11 cellular contexts compared by ENCODE assay signal in the genomic region with DNA sequence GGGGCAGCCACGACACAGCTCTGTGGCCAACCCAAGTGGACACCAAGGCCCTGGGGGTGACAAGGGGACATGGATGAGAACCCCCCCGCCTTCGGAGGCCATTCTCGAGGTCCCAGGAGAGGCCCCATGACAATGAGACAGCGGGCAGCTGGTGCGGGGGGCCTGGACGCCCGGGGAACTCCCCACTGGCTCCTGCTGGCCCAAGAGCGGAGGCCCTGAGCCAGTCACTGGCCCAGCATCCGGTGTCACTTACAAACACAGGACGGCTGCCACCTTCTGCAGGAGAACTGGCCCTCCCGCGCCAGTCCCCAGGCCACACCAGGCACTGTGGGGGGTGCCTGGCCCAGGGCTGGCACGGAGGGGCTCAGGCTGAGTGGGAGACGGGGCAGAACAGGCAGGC. TPM values are rescaled to one million over a fixed set of nuclear protein-coding genes. Genes with fewer than 3 reads are reported as not detected.
DNase-seq lines count a peak whose midpoint lies in the region; ATAC-seq and TF ChIP-seq lines count a peak whose summit lies in the region.
"Had no signal": no experiment of that assay in that cellular context is flagged by ENCODE, and none has a peak within 500 bp of the region (broad histone marks: within the 10 kb centered on the region; RNA-seq: fewer than 3 reads in every experiment).

No MANE protein-coding gene starts in this region.

- TF ChIP-seq CTCF in H9 (conservative IDR thresholded peaks at IDR 0.05) (no peak), mammary epithelial cell (conservative IDR thresholded peaks at IDR 0.05 in 1 of 2, IDR thresholded peaks at IDR 0.05 in 1 of 2; ENCODE audit: extremely low read depth in 1 of 2, insufficient read depth in 1 of 2, low read depth in 1 of 2, low read length in 2 of 2) (no peak), smooth muscle cell (IDR thresholded peaks at IDR 0.05; ENCODE audit: borderline replicate concordance, insufficient read depth, poor library complexity, severe bottlenecking) (no peak)

- H4K8ac ChIP-seq in H9 (replicated peaks; ENCODE audit: insufficient read length, low read depth, low read length) = no peak overlapping the region

- H3K18ac ChIP-seq in H9 (ENCODE audit: insufficient read length, low read depth, low read length) = no peak overlapping the region

- DNase-seq in H9 (no peak), mammary epithelial cell (no peak), smooth muscle cell (lab: John Stamatoyannopoulos, UW; ENCODE audit: unreplicated experiment) (no peak), SKM-1 (lab: John Stamatoyannopoulos, UW; ENCODE audit: unreplicated experiment) (no peak), DMS 273 treated with DMSO at 0.1 percent for 48 hours (lab: John Stamatoyannopoulos, UW) (no peak), HAP-1 (ENCODE audit: low spot score in 2 of 2) (no peak)
- DNase-seq: activated naive CD4-positive, alpha-beta T cell treated with anti-CD3 and anti-CD28 coated beads for 36 hours; naive B cell; stimulated activated CD4-positive, alpha-beta T cell treated with anti-CD3 and anti-CD28 coated beads, Interleukin-15, amount 100 ng/mL, for 24 hours had no signal

- peak overlapping the region; percentile 52 to 72 (median 71) for H3K4me3 ChIP-seq in mammary epithelial cell (replicated peaks in 1 of 3; ENCODE audit: insufficient read depth in 1 of 3, low read depth in 2 of 3, low read length in 3 of 3)
- H3K4me3 ChIP-seq in mesodermal cell (ENCODE audit: extremely low read depth, insufficient read depth, low read length, poor library complexity, severe bottlenecking) = no peak overlapping the region
- H3K4me3 ChIP-seq in smooth muscle cell = no peak overlapping the region
- no peak overlapping the region for H3K4me3 ChIP-seq in HAP-1

- H2BK120ac ChIP-seq in H9 (ENCODE audit: low read depth, low read length, poor library complexity, severe bottlenecking) = no peak overlapping the region

- H3K79me2 ChIP-seq in H9 (ENCODE audit: insufficient read depth, low read length) (peaks cover 25% of the 10 kb centered on the region; the same call in 1 of the 2 replicates), mammary epithelial cell (ENCODE audit: insufficient read depth, low read length) (peaks cover 83% of the 10 kb centered on the region), smooth muscle cell (ENCODE audit: low read depth) (peaks cover 68% of the 10 kb centered on the region)

- intact Hi-C loops in mammary epithelial cell (cut with micrococcal nuclease) = loop anchor here (2.0 kb wide), 1 partner anchor 165 kb away; no protein-coding TSS in a partner anchor

- no TSS peak for BruUV-seq in mammary epithelial cell (replicated peaks; lab: Mats Ljungman, UMichigan)

- WGBS in H9 (ENCODE audit: extremely low coverage, insufficient read length, low lambda C conversion rate) = no CpG with 5 or more reads among the region's 15 CpGs
- WGBS in mammary epithelial cell (ENCODE audit: low coverage, missing lambda C conversion rate) = 30% methylated on average over 12 of the region's 15 CpGs
- 96 to 97% methylated on average over 12 to 15 of the region's 15 CpGs for WGBS in mesodermal cell (ENCODE audit: insufficient coverage in 2 of 2), 2 experiments
- 96% methylated on average over 15 of the region's 15 CpGs for WGBS in smooth muscle cell (ENCODE audit: low lambda C conversion rate)

- no peak overlapping the region for H2BK15ac ChIP-seq in H9 (ENCODE audit: low read depth, low read length)

- no peak overlapping the region for H3K27ac ChIP-seq in H9 (ENCODE audit: insufficient read length, low read depth, low read length)
- H3K27ac ChIP-seq in mammary epithelial cell (ENCODE audit: insufficient read depth, low read depth, low read length) = peak overlapping the region; percentile 90
- H3K27ac ChIP-seq in mesodermal cell (ENCODE audit: low read depth, low read length, severe bottlenecking) = peak overlapping the region; percentile 23
- peak overlapping the region; percentile 100 for H3K27ac ChIP-seq in smooth muscle cell (ENCODE audit: low read depth)

- H2BK12ac ChIP-seq in H9 (ENCODE audit: insufficient read length, low read depth, low read length) = no peak overlapping the region

- no peak overlapping the region for H2AK5ac ChIP-seq in H9 (ENCODE audit: insufficient read length, low read length)

- H4K5ac ChIP-seq in H9 (ENCODE audit: insufficient read length, low read depth, low read length) = no peak overlapping the region

- no peak overlapping the region for H3K23ac ChIP-seq in H9 (ENCODE audit: insufficient read length, low read depth, low read length)

- H3K4ac ChIP-seq in H9 (ENCODE audit: low read depth, low read length) = no peak overlapping the region

- peaks cover 37% of the 10 kb centered on the region for H3F3A ChIP-seq in smooth muscle cell (ENCODE audit: low read depth)

- H3K4me2 ChIP-seq in H9 (ENCODE audit: insufficient read depth, insufficient read length, low read length) = no peak overlapping the region
- peak overlapping the region; percentile 94 for H3K4me2 ChIP-seq in mammary epithelial cell (ENCODE audit: insufficient read depth, low read depth, low read length)
- no peak overlapping the region for H3K4me2 ChIP-seq in smooth muscle cell

- H3K9ac ChIP-seq in H9 (ENCODE audit: extremely low read depth, insufficient read length, low read length) (no peak overlapping the region), mammary epithelial cell (ENCODE audit: insufficient read depth, low read length) (no peak overlapping the region), smooth muscle cell (ENCODE audit: low read depth) (no peak overlapping the region)

- no peaks in the 10 kb centered on the region for H3K23me2 ChIP-seq in H9 (ENCODE audit: insufficient read length, low read depth, low read length, poor library complexity, severe bottlenecking)

- H3K4me1 ChIP-seq in H9 (ENCODE audit: insufficient read depth, low read length) (no peaks in the 10 kb centered on the region; the same call in 1 of the 2 replicates), mammary epithelial cell (ENCODE audit: insufficient read depth, low read length) (peaks cover 86% of the 10 kb centered on the region), mesodermal cell (ENCODE audit: control insufficient read depth, insufficient read depth, low read length, poor library complexity, severe bottlenecking) (peaks cover 53% of the 10 kb centered on the region), smooth muscle cell (ENCODE audit: low read depth) (peaks cover 37% of the 10 kb centered on the region), HAP-1 (peaks cover 33% of the 10 kb centered on the region)

- H2BK5ac ChIP-seq in H9 (ENCODE audit: insufficient read length, low read length) = no peak overlapping the region

- H3K36me3 ChIP-seq in mammary epithelial cell (ENCODE audit: insufficient read depth, low read length) (no peaks in the 10 kb centered on the region), mesodermal cell (ENCODE audit: control insufficient read depth, insufficient read depth, low read length) (peaks cover 19% of the 10 kb centered on the region), smooth muscle cell (ENCODE audit: low read depth) (no peaks in the 10 kb centered on the region), HAP-1 (replicated peaks) (no peaks in the 10 kb centered on the region; the same call in 1 of the 2 replicates)

- peaks cover 11 to 14% (median 12%) of the 10 kb centered on the region in 3 experiments; a peak in 6 of 7 replicates for H3K36me3 Mint-ChIP-seq in H9 (ENCODE audit: insufficient read depth in 1 of 3, low read depth in 3 of 3)

- H3K27me3 ChIP-seq in H9 (ENCODE audit: insufficient read depth, low read length) (no peaks in the 10 kb centered on the region), mammary epithelial cell (ENCODE audit: insufficient read depth, low read length) (no peaks in the 10 kb centered on the region), smooth muscle cell (ENCODE audit: low read depth) (no peaks in the 10 kb centered on the region), HAP-1 (ENCODE audit: low read depth) (no peaks in the 10 kb centered on the region)

- no peak overlapping the region for H3K14ac ChIP-seq in H9 (ENCODE audit: insufficient read depth, low read length)

- peaks cover 2% of the 10 kb centered on the region; the same call in 1 of the 2 replicates for H3K27me3 Mint-ChIP-seq in H9 (ENCODE audit: low read depth)

- peaks cover 2% of the 10 kb centered on the region for H4K20me1 ChIP-seq in H9 (ENCODE audit: control insufficient read depth, insufficient read depth, insufficient read length)
- no peaks in the 10 kb centered on the region for H4K20me1 ChIP-seq in mammary epithelial cell (ENCODE audit: insufficient read depth, low read length)
- peaks cover 61% of the 10 kb centered on the region for H4K20me1 ChIP-seq in smooth muscle cell (ENCODE audit: low read depth)

- no peak overlapping the region for H3K56ac ChIP-seq in H9 (ENCODE audit: insufficient read length, low read depth, low read length)

- H2BK20ac ChIP-seq in H9 (ENCODE audit: low read depth, low read length, poor library complexity, severe bottlenecking) = no peak overlapping the region

- H4K91ac ChIP-seq in H9 (ENCODE audit: insufficient read length, low read depth, low read length) = no peak overlapping the region

- dilution Hi-C loops in mammary epithelial cell (cut with HindIII; ENCODE audit: low sequenced_read_pairs) = no loop called here

- peaks cover 48 to 56% of the 10 kb centered on the region in 2 experiments for H3K4me1 Mint-ChIP-seq in H9

- ATAC-seq in GM21447 (IDR thresholded peaks at IDR 0.05; ENCODE audit: unreplicated experiment) = no peak

- H3T11ph ChIP-seq in H9 (ENCODE audit: low read length) = no peak overlapping the region

- H3K79me1 ChIP-seq in H9 (ENCODE audit: insufficient read depth, low read depth, low read length, poor library complexity, severe bottlenecking) = peaks cover 10% of the 10 kb centered on the region

- no peak overlapping the region for H3K4me3 Mint-ChIP-seq in H9
- H3K4me3 Mint-ChIP-seq: activated naive CD4-positive, alpha-beta T cell treated with anti-CD3 and anti-CD28 coated beads for 36 hours had no signal

- H3K9me3 ChIP-seq in H9 (ENCODE audit: control insufficient read depth, low read depth, low read length) (no peaks in the 10 kb centered on the region), mammary epithelial cell (replicated peaks; ENCODE audit: insufficient read depth, low read length) (no peaks in the 10 kb centered on the region), mesodermal cell (ENCODE audit: control insufficient read depth, low read length) (no peaks in the 10 kb centered on the region), smooth muscle cell (replicated peaks; ENCODE audit: low read depth) (no peaks in the 10 kb centered on the region), HAP-1 (no peaks in the 10 kb centered on the region)

- CTCF ChIA-PET in mammary epithelial cell (lab: Charles Lee; ENCODE audit: low non-redundant PET) = no interaction called here

- H3K27ac Mint-ChIP-seq in H9 = peak overlapping the region in 2 of 3 experiments; percentile 58 to 72; a peak in 2 of 7 replicates
- H3K27ac Mint-ChIP-seq: activated naive CD4-positive, alpha-beta T cell treated with anti-CD3 and anti-CD28 coated beads for 36 hours had no signal

- peaks cover 0 to 3% of the 10 kb centered on the region in 2 experiments; a peak in 1 of 5 replicates for H3K9me3 Mint-ChIP-seq in H9
- H3K9me3 Mint-ChIP-seq: activated naive CD4-positive, alpha-beta T cell treated with anti-CD3 and anti-CD28 coated beads for 36 hours; naive B cell had no signal

- in situ Hi-C loops in mammary epithelial cell (cut with MboI; ENCODE audit: low sequenced_read_pairs in 2 of 2) = no loop called here
- in situ Hi-C loops in HAP-1 (cut with MboI; ENCODE audit: low sequenced_read_pairs) = no loop called here

- H2AFZ ChIP-seq in H9 (ENCODE audit: low read length) (no peak overlapping the region), mammary epithelial cell (ENCODE audit: low read depth, low read length) (no peak overlapping the region), smooth muscle cell (ENCODE audit: low read depth) (no peak overlapping the region)

RNA-seq across cellular contexts. Expression of a gene that starts 51.4 kb away (rescaled TPM):
- 220 and 226 TPM in 2 replicates for total RNA-seq in H9 (2021)
- 100 to 1,000 TPM in 1 of 2 donors, 10 to 100 TPM in 1; 70.5 to 158 TPM for total RNA-seq in mammary epithelial cell
- 18.9 TPM for polyA plus RNA-seq in mammary epithelial cell
- 117 TPM for polyA minus RNA-seq in mammary epithelial cell
- polyA plus RNA-seq in mesodermal cell (2013, experiment 1 of 2) = 156 TPM
- 115 TPM for polyA plus RNA-seq in mesodermal cell (2013, experiment 2 of 2)
- 64.1 and 64.7 TPM in 2 replicates for total RNA-seq in smooth muscle cell
- polyA plus RNA-seq in smooth muscle cell = 164 and 169 TPM in 2 replicates

Comparison
In these comparisons a context has a peak if more than half of its experiments do, and no peak if none do; other contexts are left out.
1. H3K4me3 ChIP-seq: peak in mammary epithelial cell (3 of 3); none in mesodermal cell (single experiment), smooth muscle cell (single experiment) and HAP-1 (single experiment).